ENCODE assay signal across 20 cellular contexts in genomic region chr12:28413455-28414109, GRCh38.
A peak's percentile ranks its signal among the peaks of the same experiment; 100 is the strongest.
DNase-seq lines count a peak whose midpoint lies in the region; ATAC-seq, FAIRE-seq and TF ChIP-seq lines count a peak whose summit lies in the region.
"Had no signal": no experiment of that assay in that cellular context is flagged by ENCODE, and none has a peak within 500 bp of the region (broad histone marks: within the 10 kb centered on the region; RNA-seq: fewer than 3 reads in every experiment).

No MANE protein-coding gene starts in this region.

- H3K36me3 ChIP-seq in OCI-LY1 (ENCODE audit: insufficient read depth, low read length) (no peaks in the 10 kb centered on the region), testis (ENCODE audit: low read depth, missing control alignments) (no peaks in the 10 kb centered on the region)
- H3K36me3 ChIP-seq: breast epithelium, SJSA1 had no signal

- peak; percentile 87 for ATAC-seq in GM19328 (IDR thresholded peaks at IDR 0.05; ENCODE audit: unreplicated experiment)
- peak; percentile 74 for ATAC-seq in HG03039 (IDR thresholded peaks at IDR 0.05; ENCODE audit: unreplicated experiment)
- no peak for ATAC-seq in activated T-cell treated with anti-CD3 and anti-CD28 coated beads, Interleukin-2, amount 50 U/mL, for 72 hours (replicated peaks in 1 of 2)
- no peak for ATAC-seq in HG03135 (IDR thresholded peaks at IDR 0.05; ENCODE audit: unreplicated experiment)
- no peak for ATAC-seq in HG02973 (IDR thresholded peaks at IDR 0.05; ENCODE audit: unreplicated experiment)

- no peaks in the 10 kb centered on the region for H4K20me1 ChIP-seq in OCI-LY1 (ENCODE audit: insufficient read depth, low read length)

- peak; percentile 74 for FAIRE-seq in GM12892 (lab: Jason Lieb, UNC)
- FAIRE-seq: keratinocyte had no signal

- H3K9me3 Mint-ChIP-seq in activated T-cell treated with anti-CD3 and anti-CD28 coated beads, Interleukin-2, amount 50 U/mL, for 72 hours, result no peaks in the 10 kb centered on the region
- H3K9me3 Mint-ChIP-seq: activated T-cell treated with anti-CD3 and anti-CD28 coated beads, Interleukin-2, amount 50 U/mL, for 24 hours; HFFc6 had no signal

- DNase-seq in GM12892 (ENCODE audit: insufficient read length), result no peak
- no peak for DNase-seq in activated T-cell treated with anti-CD3 and anti-CD28 coated beads, Interleukin-2, amount 50 U/mL, for 72 hours
- no peak for DNase-seq in testis
- DNase-seq: activated CD4-positive, alpha-beta T cell treated with anti-CD3 and anti-CD28 coated beads, Interleukin-2, amount 50 U/mL, for 4 hours; activated T-cell treated with anti-CD3 and anti-CD28 coated beads, Interleukin-2, amount 50 U/mL, for 24 hours; HFFc6; KG1; mesenchymal stem cell; NCI-H146; NCI-H345; stimulated activated CD4-positive, alpha-beta T cell treated with anti-CD3 and anti-CD28 coated beads, Interleukin-15, amount 100 ng/mL, for 24 hours had no signal

- 86 to 93% methylated on average over 6 of the region's 6 CpGs for WGBS in testis, 2 donors

- peaks cover 5% of the 10 kb centered on the region for H3K4me1 Mint-ChIP-seq in activated T-cell treated with anti-CD3 and anti-CD28 coated beads, Interleukin-2, amount 50 U/mL, for 72 hours (ENCODE audit: low read depth)
- H3K4me1 Mint-ChIP-seq: neural crest cell had no signal

- H3K4me3 ChIP-seq in OCI-LY1 (ENCODE audit: low read depth, low read length, poor library complexity, severe bottlenecking), result no peak overlapping the region
- no peak overlapping the region for H3K4me3 ChIP-seq in testis
- H3K4me3 ChIP-seq: breast epithelium, SJSA1 had no signal

- H3K9me2 ChIP-seq in OCI-LY1 (ENCODE audit: low read depth, low read length), result no peaks in the 10 kb centered on the region

- H3F3A ChIP-seq in OCI-LY1 (ENCODE audit: insufficient read depth, low read length), result no peaks in the 10 kb centered on the region

- intact Hi-C loops in testis (cut with DNase I; ENCODE audit: low total_unique reads), result no loop called here

- peaks cover 10% of the 10 kb centered on the region for H3K4me1 ChIP-seq in OCI-LY1 (ENCODE audit: insufficient read depth, low read length, severe bottlenecking)
- H3K4me1 ChIP-seq in testis, result no peaks in the 10 kb centered on the region
- H3K4me1 ChIP-seq: breast epithelium had no signal

- H2AFZ ChIP-seq in OCI-LY1 (ENCODE audit: low read length), result no peak overlapping the region

- TF ChIP-seq POLR2A in GM12892 (IDR thresholded peaks at IDR 0.05; ENCODE audit: low read depth, low read length) (no peak), testis (IDR thresholded peaks at IDR 0.05) (no peak)

- peaks cover 0 to 3% of the 10 kb centered on the region in 2 donors for H3K36me3 Mint-ChIP-seq in activated T-cell treated with anti-CD3 and anti-CD28 coated beads, Interleukin-2, amount 50 U/mL, for 72 hours (ENCODE audit: insufficient read depth in 2 of 2)

- H3K4me2 ChIP-seq in OCI-LY1 (ENCODE audit: low read length), result 0 out of 2 replicates have a peak overlapping the region, but pooled peaks have one; percentile 12

- H3K27me3 Mint-ChIP-seq in activated T-cell treated with anti-CD3 and anti-CD28 coated beads, Interleukin-2, amount 50 U/mL, for 72 hours (ENCODE audit: low read depth), result no peaks in the 10 kb centered on the region
- H3K27me3 Mint-ChIP-seq: activated T-cell treated with anti-CD3 and anti-CD28 coated beads, Interleukin-2, amount 50 U/mL, for 24 hours had no signal

- H3K27ac Mint-ChIP-seq in activated T-cell treated with anti-CD3 and anti-CD28 coated beads, Interleukin-2, amount 50 U/mL, for 72 hours, result no peak overlapping the region
- H3K27ac Mint-ChIP-seq: activated T-cell treated with anti-CD3 and anti-CD28 coated beads, Interleukin-2, amount 50 U/mL, for 24 hours; HFFc6 had no signal

- H3K79me2 ChIP-seq in OCI-LY1 (ENCODE audit: insufficient read depth, low read length), result no peaks in the 10 kb centered on the region

- H3K27me3 ChIP-seq in OCI-LY1 (ENCODE audit: insufficient read depth, low read length) (no peaks in the 10 kb centered on the region), testis (no peaks in the 10 kb centered on the region)
- H3K27me3 ChIP-seq: breast epithelium, SJSA1 had no signal

- no peak overlapping the region for H3K4me3 Mint-ChIP-seq in activated T-cell treated with anti-CD3 and anti-CD28 coated beads, Interleukin-2, amount 50 U/mL, for 72 hours
- H3K4me3 Mint-ChIP-seq: activated T-cell treated with anti-CD3 and anti-CD28 coated beads, Interleukin-2, amount 50 U/mL, for 24 hours; HFFc6; neural crest cell had no signal

- no peak overlapping the region for H3K9ac ChIP-seq in OCI-LY1 (ENCODE audit: low read length)

- no peak overlapping the region for H3K27ac ChIP-seq in OCI-LY1 (ENCODE audit: low read depth, low read length, poor library complexity, severe bottlenecking)
- H3K27ac ChIP-seq in testis, result no peak overlapping the region
- H3K27ac ChIP-seq: breast epithelium, SJSA1 had no signal

- no peaks in the 10 kb centered on the region for H3K9me3 ChIP-seq in OCI-LY1 (ENCODE audit: low read length)
- H3K9me3 ChIP-seq in testis, result no peaks in the 10 kb centered on the region
- H3K9me3 ChIP-seq: breast epithelium, SJSA1 had no signal

- no peak for TF ChIP-seq CTCF in OCI-LY1 (IDR thresholded peaks at IDR 0.05; ENCODE audit: low read length)
- no peak for TF ChIP-seq CTCF in testis (IDR thresholded peaks at IDR 0.05)

Comparison
In these comparisons a context has a peak if more than half of its experiments do, and no peak if none do; other contexts are left out.
1. ATAC-seq: peak in GM19328 (single experiment) and HG03039 (single experiment); none in activated T-cell treated with anti-CD3 and anti-CD28 coated beads, Interleukin-2, amount 50 U/mL, for 72 hours (0 of 2), HG03135 (single experiment) and HG02973 (single experiment).